13 cellular contexts compared by ENCODE assay signal in the genomic region with DNA sequence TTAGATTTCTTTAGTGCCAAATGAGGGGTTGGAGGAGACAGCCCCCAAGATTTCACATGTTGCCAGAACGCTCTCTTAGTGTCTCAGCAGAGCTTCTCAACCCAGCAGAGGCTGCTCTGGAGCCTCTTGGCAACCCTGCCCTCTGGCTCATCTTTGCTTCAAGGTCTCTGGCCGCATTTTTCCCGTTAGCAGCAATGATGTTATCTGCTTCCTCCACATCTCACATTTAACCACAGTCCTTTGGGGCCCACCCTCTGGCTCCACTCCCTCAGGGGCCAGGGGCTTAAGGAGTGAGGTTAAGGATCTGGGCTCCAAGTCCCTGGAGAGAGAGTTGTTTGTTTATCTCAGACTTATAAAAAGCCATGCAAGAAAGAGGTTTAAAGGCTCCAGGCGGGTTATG. TPM values are rescaled to one million over a fixed set of nuclear protein-coding genes. Genes with fewer than 3 reads are reported as not detected.
DNase-seq lines count a peak whose midpoint lies in the region; ATAC-seq and TF ChIP-seq lines count a peak whose summit lies in the region.
"Had no signal": no experiment of that assay in that cellular context is flagged by ENCODE, and none has a peak within 500 bp of the region (broad histone marks: within the 10 kb centered on the region; RNA-seq: fewer than 3 reads in every experiment).

No MANE protein-coding gene starts in this region.

- no peaks in the 10 kb centered on the region for H3K36me3 ChIP-seq in DOHH2 (ENCODE audit: control insufficient read depth, low read length)
- H3K36me3 ChIP-seq: cardiac muscle cell, lower lobe of right lung, sigmoid colon had no signal

- H4K20me1 ChIP-seq in DOHH2 (ENCODE audit: control insufficient read depth, insufficient read depth, low read depth, low read length), result no peaks in the 10 kb centered on the region

- ATAC-seq in GM19467 (IDR thresholded peaks at IDR 0.05; ENCODE audit: unreplicated experiment) (no peak), GM21619 (IDR thresholded peaks at IDR 0.05; ENCODE audit: unreplicated experiment) (no peak)
- ATAC-seq: lower lobe of right lung had no signal

- H3K9me3 Mint-ChIP-seq in activated naive CD8-positive, alpha-beta T cell treated with anti-CD3 and anti-CD28 coated beads for 36 hours, result no peaks in the 10 kb centered on the region
- no peaks in the 10 kb centered on the region for H3K9me3 Mint-ChIP-seq in neural crest cell

- peaks cover 10% of the 10 kb centered on the region; the same call in 1 of the 2 replicates for H3F3A ChIP-seq in DOHH2 (ENCODE audit: control insufficient read depth, insufficient read depth)

- H3K4me3 ChIP-seq in DOHH2 (ENCODE audit: low read length), result no peak overlapping the region
- H3K4me3 ChIP-seq: cardiac muscle cell, lower lobe of right lung, sigmoid colon had no signal

- 0 out of 2 replicates have a peak overlapping the region, but pooled peaks have one; percentile 19 for H3K4me2 ChIP-seq in DOHH2 (ENCODE audit: low read length)

- H3K27ac Mint-ChIP-seq in activated naive CD8-positive, alpha-beta T cell treated with anti-CD3 and anti-CD28 coated beads for 36 hours, result peak overlapping the region; percentile 22
- H3K27ac Mint-ChIP-seq in neural crest cell (ENCODE audit: unreplicated experiment), result no peak overlapping the region

- no peak overlapping the region for H3K27ac ChIP-seq in DOHH2 (ENCODE audit: low read depth, low read length)
- H3K27ac ChIP-seq: cardiac muscle cell, lower lobe of right lung, sigmoid colon had no signal

- H3K4me1 Mint-ChIP-seq in activated naive CD8-positive, alpha-beta T cell treated with anti-CD3 and anti-CD28 coated beads for 36 hours, result peaks cover 31% of the 10 kb centered on the region
- peaks cover 29% of the 10 kb centered on the region for H3K4me1 Mint-ChIP-seq in neural crest cell

- TF ChIP-seq CTCF in DOHH2 (IDR thresholded peaks at IDR 0.05; ENCODE audit: low read depth, low read length, poor library complexity, severe bottlenecking), result no peak
- no peak for TF ChIP-seq CTCF in neural crest cell (conservative IDR thresholded peaks at IDR 0.05)

- H3K36me3 Mint-ChIP-seq in activated naive CD8-positive, alpha-beta T cell treated with anti-CD3 and anti-CD28 coated beads for 36 hours, result no peaks in the 10 kb centered on the region
- no peaks in the 10 kb centered on the region for H3K36me3 Mint-ChIP-seq in neural crest cell (ENCODE audit: low read depth)

- H3K9me2 ChIP-seq in DOHH2 (replicated peaks; ENCODE audit: control insufficient read depth, low read length), result no peaks in the 10 kb centered on the region

- H3K4me3 Mint-ChIP-seq in activated naive CD8-positive, alpha-beta T cell treated with anti-CD3 and anti-CD28 coated beads for 36 hours, result no peak overlapping the region
- peak overlapping the region; percentile 80 for H3K4me3 Mint-ChIP-seq in neural crest cell

- peaks cover 12% of the 10 kb centered on the region for H3K79me2 ChIP-seq in DOHH2 (ENCODE audit: control insufficient read depth, low read length)

- H3K27me3 Mint-ChIP-seq in activated naive CD8-positive, alpha-beta T cell treated with anti-CD3 and anti-CD28 coated beads for 36 hours, result no peaks in the 10 kb centered on the region
- H3K27me3 Mint-ChIP-seq in neural crest cell (ENCODE audit: low read depth), result peaks cover 35% of the 10 kb centered on the region

- DNase-seq in Kasumi-1 (lab: John Stamatoyannopoulos, UW) (peak; percentile 11 to 36), neural crest cell (ENCODE audit: low read depth, low spot score) (no peak), SIG-M5 (lab: John Stamatoyannopoulos, UW) (no peak), CD1c-positive myeloid dendritic cell (ENCODE audit: extremely low spot score) (no peak)
- no peak for DNase-seq in activated naive CD8-positive, alpha-beta T cell treated with anti-CD3 and anti-CD28 coated beads for 36 hours
- DNase-seq: HCEC 1CT, lower lobe of right lung, NCI-H187, sigmoid colon had no signal

- H3K27me3 ChIP-seq in DOHH2 (ENCODE audit: control insufficient read depth, low read length), result peaks cover 30% of the 10 kb centered on the region
- H3K27me3 ChIP-seq: cardiac muscle cell had no signal

- H3K9me3 ChIP-seq in DOHH2 (ENCODE audit: control insufficient read depth, insufficient read depth, low read length), result no peaks in the 10 kb centered on the region
- H3K9me3 ChIP-seq: lower lobe of right lung, sigmoid colon had no signal

- H3K4me1 ChIP-seq in DOHH2 (ENCODE audit: control insufficient read depth, low read length), result peaks cover 33% of the 10 kb centered on the region

RNA-seq across cellular contexts. Expression of a gene that starts 3.3 kb away (rescaled TPM):
- total RNA-seq in activated naive CD8-positive, alpha-beta T cell treated with anti-CD3 and anti-CD28 coated beads for 36 hours, result 1 to 10 TPM; 4.1 to 4.6 TPM
- total RNA-seq in neural crest cell, result 14.3 and 15.0 TPM in 2 replicates

Comparison
In these comparisons a context has a peak if more than half of its experiments do, and no peak if none do; other contexts are left out.
1. DNase-seq: peak in Kasumi-1 (2 of 2); none in activated naive CD8-positive, alpha-beta T cell treated with anti-CD3 and anti-CD28 coated beads for 36 hours (single experiment), neural crest cell (single experiment), SIG-M5 (single experiment) and CD1c-positive myeloid dendritic cell (single experiment).